Comparison of ENCODE assay signal across 8 cellular contexts in genomic region chr16:11558308-11558823, GRCh38. TPM values are rescaled to one million over a fixed set of nuclear protein-coding genes. Genes with fewer than 3 reads are reported as not detected.
DNase-seq lines count a peak whose midpoint lies in the region; ATAC-seq and TF ChIP-seq lines count a peak whose summit lies in the region.
"Not testable (repeated sequence)": the region's sequence is repeated elsewhere in the genome, so short reads cannot be mapped to it uniquely, and the experiment has no call there.

No MANE protein-coding gene starts in this region.

- H3K4me3 Mint-ChIP-seq in CD4-positive, alpha-beta memory T cell: peak overlapping the region; percentile 35 to 68 (median 60)
- H3K4me3 Mint-ChIP-seq in T-helper 2 cell treated with Interferon-gamma antibody and Interleukin-4, amounts not matched to agents 5 μg/mL and 100 μg/mL, for 36 hours: peak overlapping the region; percentile 26
- H3K4me3 Mint-ChIP-seq in activated naive CD4-positive, alpha-beta T cell treated with anti-CD3 and anti-CD28 coated beads for 36 hours: not testable (repeated sequence)
- peak overlapping the region; percentile 89 for H3K4me3 Mint-ChIP-seq in natural killer cell

- not testable (repeated sequence) for H3K9me3 ChIP-seq in CD4-positive, alpha-beta memory T cell (ENCODE audit: control insufficient read depth in 1 of 2, low read length in 2 of 2); mammary epithelial cell (replicated peaks; ENCODE audit: insufficient read depth, low read length); left ventricle myocardium inferior (replicated peaks); sigmoid colon; testis

- peaks cover 97% of the 10 kb centered on the region for H3K79me2 ChIP-seq in mammary epithelial cell (ENCODE audit: insufficient read depth, low read length)

- not testable (repeated sequence) for H3K9me3 Mint-ChIP-seq in CD4-positive, alpha-beta memory T cell; activated naive CD4-positive, alpha-beta T cell treated with anti-CD3 and anti-CD28 coated beads for 36 hours; natural killer cell
- peaks cover 15% of the 10 kb centered on the region for H3K9me3 Mint-ChIP-seq in T-helper 2 cell treated with Interferon-gamma antibody and Interleukin-4, amounts not matched to agents 5 μg/mL and 100 μg/mL, for 36 hours

- in situ Hi-C loops in mammary epithelial cell (cut with MboI; ENCODE audit: low sequenced_read_pairs in 2 of 2): loop anchor here in 1 of 2 donors (25.0 kb wide), 1 partner anchor 596 kb away; no protein-coding TSS in a partner anchor

- H3K27me3 Mint-ChIP-seq in CD4-positive, alpha-beta memory T cell; T-helper 2 cell treated with Interferon-gamma antibody and Interleukin-4, amounts not matched to agents 5 μg/mL and 100 μg/mL, for 36 hours (ENCODE audit: low read depth); activated naive CD4-positive, alpha-beta T cell treated with anti-CD3 and anti-CD28 coated beads for 36 hours (ENCODE audit: low read depth); natural killer cell (ENCODE audit: low read depth in 2 of 2): not testable (repeated sequence)

- WGBS in mammary epithelial cell (ENCODE audit: low coverage, missing lambda C conversion rate): 77% methylated on average over 6 of the region's 6 CpGs
- WGBS in sigmoid colon, 2 donors: 77 to 92% methylated on average over 6 of the region's 6 CpGs
- WGBS in testis, 2 donors: 79 to 80% methylated on average over 6 of the region's 6 CpGs

- H3K36me3 Mint-ChIP-seq in CD4-positive, alpha-beta memory T cell: peaks cover 35 to 40% of the 10 kb centered on the region in 2 donors
- H3K36me3 Mint-ChIP-seq in T-helper 2 cell treated with Interferon-gamma antibody and Interleukin-4, amounts not matched to agents 5 μg/mL and 100 μg/mL, for 36 hours (ENCODE audit: low read depth): peaks cover 53% of the 10 kb centered on the region
- peaks cover 36% of the 10 kb centered on the region for H3K36me3 Mint-ChIP-seq in activated naive CD4-positive, alpha-beta T cell treated with anti-CD3 and anti-CD28 coated beads for 36 hours (ENCODE audit: low read depth)
- peaks cover 29% of the 10 kb centered on the region for H3K36me3 Mint-ChIP-seq in natural killer cell

- not testable (repeated sequence) for H3K27me3 ChIP-seq in CD4-positive, alpha-beta memory T cell (ENCODE audit: insufficient read depth, low read length); mammary epithelial cell (ENCODE audit: insufficient read depth, low read length); left ventricle myocardium inferior (ENCODE audit: low read depth); sigmoid colon; testis

- intact Hi-C loops in CD4-positive, alpha-beta memory T cell (cut with micrococcal nuclease); activated naive CD4-positive, alpha-beta T cell treated with anti-CD3 and anti-CD28 coated beads for 36 hours (cut with micrococcal nuclease); mammary epithelial cell (cut with micrococcal nuclease); left ventricle myocardium inferior (cut with micrococcal nuclease); natural killer cell (cut with micrococcal nuclease); testis (cut with DNase I; ENCODE audit: low total_unique reads): not testable (repeated sequence)
- intact Hi-C loops in sigmoid colon (cut with DNase I): loop anchor here (10.0 kb wide), 1 partner anchor 76 kb away; no protein-coding TSS in a partner anchor

- POLR2A ChIA-PET in CD4-positive, alpha-beta memory T cell (lab: Charles Lee; ENCODE audit: partially characterized antibody): interaction anchor here (4.9 to 10.7 kb wide), 2 partner anchors 27 to 62 kb away, joined by 51 to 134 read pairs; partner anchors contain the start of gene LITAF

- peaks cover 72% of the 10 kb centered on the region for H3K4me1 ChIP-seq in CD4-positive, alpha-beta memory T cell (ENCODE audit: insufficient read depth, low read length)
- peaks cover 35% of the 10 kb centered on the region for H3K4me1 ChIP-seq in mammary epithelial cell (ENCODE audit: insufficient read depth, low read length)
- peaks cover 70% of the 10 kb centered on the region for H3K4me1 ChIP-seq in left ventricle myocardium inferior
- H3K4me1 ChIP-seq in sigmoid colon: peaks cover 0 to 28% (median 10%) of the 10 kb centered on the region in 4 donors
- H3K4me1 ChIP-seq in testis: not testable (repeated sequence)

- H3K4me1 Mint-ChIP-seq in CD4-positive, alpha-beta memory T cell: peaks cover 46 to 78% (median 62%) of the 10 kb centered on the region in 4 donors
- peaks cover 57% of the 10 kb centered on the region for H3K4me1 Mint-ChIP-seq in T-helper 2 cell treated with Interferon-gamma antibody and Interleukin-4, amounts not matched to agents 5 μg/mL and 100 μg/mL, for 36 hours (ENCODE audit: low read depth)
- H3K4me1 Mint-ChIP-seq in activated naive CD4-positive, alpha-beta T cell treated with anti-CD3 and anti-CD28 coated beads for 36 hours (ENCODE audit: low read depth): peaks cover 66% of the 10 kb centered on the region
- H3K4me1 Mint-ChIP-seq in natural killer cell: peaks cover 73 to 75% of the 10 kb centered on the region in 2 donors

- not testable (repeated sequence) for ATAC-seq in natural killer cell

- H3K9ac ChIP-seq in mammary epithelial cell (ENCODE audit: insufficient read depth, low read length): not testable (repeated sequence)

- dilution Hi-C loops in mammary epithelial cell (cut with HindIII; ENCODE audit: low sequenced_read_pairs): loop anchor here (10.0 kb wide), 1 partner anchor 176 kb away; no protein-coding TSS in a partner anchor

- H3K4me2 ChIP-seq in mammary epithelial cell (ENCODE audit: insufficient read depth, low read depth, low read length): not testable (repeated sequence)

- not testable (repeated sequence) for H4K20me1 ChIP-seq in mammary epithelial cell (ENCODE audit: insufficient read depth, low read length)

- TF ChIP-seq CTCF in mammary epithelial cell (conservative IDR thresholded peaks at IDR 0.05 in 1 of 2, IDR thresholded peaks at IDR 0.05 in 1 of 2; ENCODE audit: extremely low read depth in 1 of 2, insufficient read depth in 1 of 2, low read depth in 1 of 2, low read length in 2 of 2); left ventricle myocardium inferior (IDR thresholded peaks at IDR 0.05; ENCODE audit: borderline replicate concordance); natural killer cell (IDR thresholded peaks at IDR 0.05); sigmoid colon (IDR thresholded peaks at IDR 0.05); testis (IDR thresholded peaks at IDR 0.05): not testable (repeated sequence)

- H2AFZ ChIP-seq in mammary epithelial cell (ENCODE audit: low read depth, low read length): not testable (repeated sequence)

- H3K27ac Mint-ChIP-seq in CD4-positive, alpha-beta memory T cell: peak overlapping the region; percentile 88 to 97 (median 93)
- H3K27ac Mint-ChIP-seq in T-helper 2 cell treated with Interferon-gamma antibody and Interleukin-4, amounts not matched to agents 5 μg/mL and 100 μg/mL, for 36 hours: peak overlapping the region; percentile 89
- H3K27ac Mint-ChIP-seq in activated naive CD4-positive, alpha-beta T cell treated with anti-CD3 and anti-CD28 coated beads for 36 hours: peak overlapping the region; percentile 81
- H3K27ac Mint-ChIP-seq in natural killer cell: peak overlapping the region; percentile 97 to 98

- not testable (repeated sequence) for TF ChIP-seq EP300 in sigmoid colon (IDR thresholded peaks at IDR 0.05)

- not testable (repeated sequence) for H3K4me3 ChIP-seq in CD4-positive, alpha-beta memory T cell (ENCODE audit: low read length in 2 of 2); mammary epithelial cell (replicated peaks in 1 of 3; ENCODE audit: insufficient read depth in 1 of 3, low read depth in 2 of 3, low read length in 3 of 3); left ventricle myocardium inferior; sigmoid colon; testis

- not testable (repeated sequence) for BruUV-seq in mammary epithelial cell (replicated peaks; lab: Mats Ljungman, UMichigan)

- CTCF ChIA-PET in CD4-positive, alpha-beta memory T cell (lab: Charles Lee; ENCODE audit: partially characterized antibody): interaction anchor here (1.4 to 2.8 kb wide), 3 partner anchors 24 to 83 kb away, joined by 5 to 23 read pairs (median 5); no protein-coding TSS in a partner anchor
- CTCF ChIA-PET in activated naive CD4-positive, alpha-beta T cell treated with anti-CD3 and anti-CD28 coated beads for 36 hours (lab: Charles Lee): interaction anchor here (1.4 to 1.5 kb wide), 2 partner anchors 26 to 28 kb away, joined by 4 to 5 read pairs; no protein-coding TSS in a partner anchor
- CTCF ChIA-PET in mammary epithelial cell (lab: Charles Lee; ENCODE audit: low non-redundant PET): not testable (repeated sequence)

- TF ChIP-seq POLR2A in sigmoid colon (IDR thresholded peaks at IDR 0.05); testis (IDR thresholded peaks at IDR 0.05): not testable (repeated sequence)

- H3K36me3 ChIP-seq in CD4-positive, alpha-beta memory T cell (ENCODE audit: insufficient read depth, low read length): peaks cover 27% of the 10 kb centered on the region
- H3K36me3 ChIP-seq in mammary epithelial cell (ENCODE audit: insufficient read depth, low read length) (peaks cover 19% of the 10 kb centered on the region), left ventricle myocardium inferior (peaks cover 24% of the 10 kb centered on the region), sigmoid colon (peaks cover 0 to 30% (median 10%) of the 10 kb centered on the region in 4 donors)
- not testable (repeated sequence) for H3K36me3 ChIP-seq in testis (ENCODE audit: low read depth, missing control alignments)

- H3K27ac ChIP-seq in CD4-positive, alpha-beta memory T cell (ENCODE audit: low read depth, low read length): peak overlapping the region; percentile 24
- H3K27ac ChIP-seq in mammary epithelial cell (ENCODE audit: insufficient read depth, low read depth, low read length): peak overlapping the region; percentile 11
- H3K27ac ChIP-seq in left ventricle myocardium inferior (replicated peaks): peak overlapping the region; percentile 57
- H3K27ac ChIP-seq in sigmoid colon: peak overlapping the region; percentile 37 to 57 (median 50)
- H3K27ac ChIP-seq in testis: not testable (repeated sequence)

- not testable (repeated sequence) for DNase-seq in CD4-positive, alpha-beta memory T cell; T-helper 2 cell treated with Interferon-gamma antibody and Interleukin-4, amounts not matched to agents 5 μg/mL and 100 μg/mL, for 36 hours (ENCODE audit: low spot score); activated naive CD4-positive, alpha-beta T cell treated with anti-CD3 and anti-CD28 coated beads for 36 hours; mammary epithelial cell; left ventricle myocardium inferior; natural killer cell; sigmoid colon
- peak; percentile 55 for DNase-seq in testis

RNA-seq across cellular contexts. Expression of gene LITAF, which starts 28.4 kb away (rescaled TPM):
- total RNA-seq in CD4-positive, alpha-beta memory T cell: 100 to 1,000 TPM; 155 to 157 TPM
- polyA plus RNA-seq in CD4-positive, alpha-beta memory T cell: 100 to 1,000 TPM; 343 to 496 TPM
- total RNA-seq in activated naive CD4-positive, alpha-beta T cell treated with anti-CD3 and anti-CD28 coated beads for 36 hours: 100 to 1,000 TPM; 171 to 174 TPM
- total RNA-seq in mammary epithelial cell (100 to 1,000 TPM; 128 to 197 TPM), left ventricle myocardium inferior (55.6 TPM), natural killer cell (100 to 1,000 TPM; 584 to 772 (median 726) TPM), sigmoid colon (10 to 100 TPM; 20.6 to 55.1 (median 39.9) TPM), testis (10 to 100 TPM in 1 of 2 donors, 1 to 10 TPM in 1; 9.9 to 13.6 TPM)
- polyA plus RNA-seq in mammary epithelial cell (180 TPM), sigmoid colon (100 to 1,000 TPM; 176 to 307 (median 195) TPM), testis (ENCODE audit: insufficient read depth, low read depth, low replicate concordance) (31.5 TPM)
- 276 TPM for polyA minus RNA-seq in mammary epithelial cell
